Comparison of ENCODE assay signal across 8 cellular contexts in the genomic region with DNA sequence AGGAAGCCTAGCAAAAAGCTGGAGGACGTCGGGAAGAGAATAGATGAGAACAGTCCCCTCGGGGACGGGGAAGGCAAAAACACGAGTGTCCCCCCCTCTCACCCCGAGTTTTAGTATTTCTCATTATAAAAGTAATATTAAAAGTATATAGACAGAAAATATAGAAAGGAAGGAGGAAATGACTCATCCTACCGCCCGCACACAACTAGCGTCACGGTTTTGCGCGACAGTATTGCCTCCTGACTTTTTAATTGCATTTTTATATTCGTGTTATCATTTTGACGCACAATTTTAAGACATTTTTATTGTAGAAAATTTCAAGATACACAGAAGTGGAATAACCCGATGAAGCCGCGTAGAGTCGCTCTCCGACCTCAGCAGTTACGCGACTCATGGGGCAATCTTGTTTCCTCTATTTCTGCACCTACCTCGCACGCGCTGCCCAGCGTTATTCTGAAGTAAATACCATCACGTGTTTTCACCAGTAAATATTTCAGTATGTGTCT. TPM values are rescaled to one million over a fixed set of nuclear protein-coding genes. Genes with fewer than 3 reads are reported as not detected.
DNase-seq lines count a peak whose midpoint lies in the region; ATAC-seq and TF ChIP-seq lines count a peak whose summit lies in the region.

No MANE protein-coding gene starts in this region.

- H3K36me3 ChIP-seq in PC-9 (ENCODE audit: low read depth): no peaks in the 10 kb centered on the region

- TSS peak; percentile 97 for BruUV-seq in PC-9 (replicated peaks; lab: Mats Ljungman, UMichigan)

- H3K27me3 ChIP-seq in PC-9 (ENCODE audit: insufficient read depth, low read depth): no peaks in the 10 kb centered on the region

- CTCF ChIA-PET in PC-9 (lab: Charles Lee): interaction anchor here (0.6 to 1.7 kb wide), 6 partner anchors 12 to 197 kb away, joined by 3 to 15 read pairs (median 4); partner anchors contain the start of genes GRB2 and MIF4GD

- H3F3A ChIP-seq in PC-9 (ENCODE audit: insufficient read depth, low read depth): 0 out of 2 replicates have a peak, but pooled peaks cover 5% of the 10 kb centered on the region

- POLR2A ChIA-PET in PC-9 (lab: Charles Lee; ENCODE audit: unreplicated experiment): interaction anchor here (0.8 to 1.2 kb wide), 3 partner anchors 12 to 116 kb away, joined by 5 to 9 read pairs (median 9); partner anchors contain the start of genes GRB2 and MIF4GD

- H3K27ac ChIP-seq in PC-9: peak overlapping the region; percentile 48

- TF ChIP-seq CTCF in PC-9 (conservative IDR thresholded peaks at IDR 0.05): no peak

- no peaks in the 10 kb centered on the region for H3K9me3 ChIP-seq in PC-9 (ENCODE audit: insufficient read depth, low read depth)

- H2AFZ ChIP-seq in PC-9: peak overlapping the region; percentile 91

- H3K9me2 ChIP-seq in PC-9 (ENCODE audit: insufficient read depth): no peaks in the 10 kb centered on the region

- H3K4me2 ChIP-seq in PC-9: peak overlapping the region; percentile 71

- intact Hi-C loops in PC-9 (cut with micrococcal nuclease; ENCODE audit: unreplicated experiment): loop anchor here (1.0 kb wide), 2 partner anchors 20 to 115 kb away; partner anchors contain the start of gene GRB2
- intact Hi-C loops in Right ventricle myocardium superior (cut with DNase I): no loop called here

- H4K20me1 ChIP-seq in PC-9 (ENCODE audit: insufficient read depth): no peaks in the 10 kb centered on the region

- H3K4me3 ChIP-seq in GM08714 (ENCODE audit: low read length) (peak overlapping the region; percentile 73), PC-9 (peak overlapping the region; percentile 65)

- peak; percentile 1 for ATAC-seq in HG02759 (IDR thresholded peaks at IDR 0.05; ENCODE audit: unreplicated experiment)
- ATAC-seq in Right ventricle myocardium superior (ENCODE audit: poor library complexity): peak; percentile 54

- peaks cover 4% of the 10 kb centered on the region for H3K4me1 ChIP-seq in PC-9 (replicated peaks; ENCODE audit: insufficient read depth)

- peaks cover 15% of the 10 kb centered on the region for H3K79me2 ChIP-seq in PC-9 (ENCODE audit: low read depth)

- DNase-seq in PC-9 (no peak), Right ventricle myocardium superior (peak; percentile 81), putamen (ENCODE audit: low spot score) (peak; percentile 66), HK-2 (ENCODE audit: unreplicated experiment) (no peak), cerebellum (ENCODE audit: low spot score) (no peak)
- DNase-seq in activated naive CD4-positive, alpha-beta T cell treated with anti-CD3 and anti-CD28 coated beads, Interleukin-2, amount 50 U/mL, for 16 hours: peak; percentile 69

RNA-seq across cellular contexts. Expression of gene SLC25A19, which starts 0.7 kb away (rescaled TPM):
- total RNA-seq in PC-9 (2021) (18.7 and 19.4 TPM in 2 replicates), Right ventricle myocardium superior (12.5 TPM), cerebellum (5.6 TPM)

RNA-seq across cellular contexts. Expression of gene MIF4GD, which starts 18.9 kb away (rescaled TPM):
- total RNA-seq in PC-9 (2021) (23.4 and 35.4 TPM in 2 replicates), Right ventricle myocardium superior (13.7 TPM), cerebellum (7.0 TPM)

RNA-seq across cellular contexts. Expression of gene MRPS7, which starts 28.2 kb away (rescaled TPM):
- total RNA-seq in PC-9 (2021) (50.1 and 51.3 TPM in 2 replicates), Right ventricle myocardium superior (125 TPM), cerebellum (21.8 TPM)

RNA-seq across cellular contexts. Expression of gene GGA3, which starts 28.5 kb away (rescaled TPM):
- total RNA-seq in PC-9 (2021): 34.8 and 37.5 TPM in 2 replicates
- total RNA-seq in Right ventricle myocardium superior: 22.3 TPM
- total RNA-seq in cerebellum: 15.4 TPM

Comparison
In these comparisons a context has a peak if more than half of its experiments do, and no peak if none do; other contexts are left out.
1. DNase-seq: peak in activated naive CD4-positive, alpha-beta T cell treated with anti-CD3 and anti-CD28 coated beads, Interleukin-2, amount 50 U/mL, for 16 hours (single experiment), Right ventricle myocardium superior (single experiment) and putamen (single experiment); none in PC-9 (0 of 2), HK-2 (single experiment) and cerebellum (single experiment).